ENCODE assay signal across 11 cellular contexts in genomic region chr6:11824986-11825385, GRCh38. TPM values are rescaled to one million over a fixed set of nuclear protein-coding genes. Genes with fewer than 3 reads are reported as not detected.
DNase-seq lines count a peak whose midpoint lies in the region; ATAC-seq and TF ChIP-seq lines count a peak whose summit lies in the region.
"Had no signal": no experiment of that assay in that cellular context is flagged by ENCODE, and none has a peak within 500 bp of the region (broad histone marks: within the 10 kb centered on the region; RNA-seq: fewer than 3 reads in every experiment).

No MANE protein-coding gene starts in this region.

- no peaks in the 10 kb centered on the region for H3K9me3 Mint-ChIP-seq in activated naive CD4-positive, alpha-beta T cell treated with anti-CD3 and anti-CD28 coated beads for 36 hours
- no peaks in the 10 kb centered on the region for H3K9me3 Mint-ChIP-seq in activated naive CD4-positive, alpha-beta T cell treated with anti-CD3 and anti-CD28 coated beads, Interleukin-2, amount 10 ng/mL, durations not matched to agents 7 days and 5 days
- no peaks in the 10 kb centered on the region for H3K9me3 Mint-ChIP-seq in HFFc6

- no peaks in the 10 kb centered on the region for H3K36me3 ChIP-seq in SJCRH30

- H3K27me3 ChIP-seq in SJCRH30, result no peaks in the 10 kb centered on the region

- H3K4me1 ChIP-seq in SJCRH30, result no peaks in the 10 kb centered on the region

- peak; percentile 56 for ATAC-seq in HG02763 (IDR thresholded peaks at IDR 0.05; ENCODE audit: unreplicated experiment)
- peak; percentile 94 for ATAC-seq in T-helper 17 cell
- peak; percentile 88 for ATAC-seq in stimulated activated naive CD8-positive, alpha-beta T cell treated with anti-CD3 and anti-CD28 coated beads, Interleukin-15, Interleukin-2, amounts not matched to agents 100 U/mL and 50 U/mL, for 24 hours

- peak; percentile 55 for DNase-seq in activated naive CD4-positive, alpha-beta T cell treated with anti-CD3 and anti-CD28 coated beads for 36 hours
- DNase-seq in activated naive CD4-positive, alpha-beta T cell treated with anti-CD3 and anti-CD28 coated beads, Interleukin-2, amount 10 ng/mL, durations not matched to agents 7 days and 5 days, result no peak
- DNase-seq in T-helper 17 cell (no peak), SJCRH30 (no peak), middle frontal gyrus (ENCODE audit: extremely low spot score, low spot score) (no peak), HFFc6 (no peak)
- DNase-seq in stimulated activated naive CD8-positive, alpha-beta T cell treated with anti-CD3 and anti-CD28 coated beads, Interleukin-15, Interleukin-2, amounts not matched to agents 100 U/mL and 50 U/mL, for 24 hours, result no peak
- DNase-seq: amniotic stem cell had no signal

- no peak for TF ChIP-seq CTCF in HFFc6 (IDR thresholded peaks at IDR 0.05)

- H3K4me1 Mint-ChIP-seq in activated naive CD4-positive, alpha-beta T cell treated with anti-CD3 and anti-CD28 coated beads for 36 hours (ENCODE audit: low read depth), result peaks cover 11% of the 10 kb centered on the region
- H3K4me1 Mint-ChIP-seq in activated naive CD4-positive, alpha-beta T cell treated with anti-CD3 and anti-CD28 coated beads, Interleukin-2, amount 10 ng/mL, durations not matched to agents 7 days and 5 days, result no peaks in the 10 kb centered on the region
- H3K4me1 Mint-ChIP-seq in T-helper 17 cell (peaks cover 15% of the 10 kb centered on the region), HFFc6 (ENCODE audit: low read depth) (peaks cover 8% of the 10 kb centered on the region)

- H3K4me3 ChIP-seq in SJCRH30, result no peak overlapping the region
- H3K4me3 ChIP-seq: skin epidermis had no signal

- no peak overlapping the region for H3K4me3 Mint-ChIP-seq in activated naive CD4-positive, alpha-beta T cell treated with anti-CD3 and anti-CD28 coated beads for 36 hours
- no peak overlapping the region for H3K4me3 Mint-ChIP-seq in activated naive CD4-positive, alpha-beta T cell treated with anti-CD3 and anti-CD28 coated beads, Interleukin-2, amount 10 ng/mL, durations not matched to agents 7 days and 5 days
- H3K4me3 Mint-ChIP-seq in T-helper 17 cell (no peak overlapping the region), HFFc6 (no peak overlapping the region)

- intact Hi-C loops in activated naive CD4-positive, alpha-beta T cell treated with anti-CD3 and anti-CD28 coated beads for 36 hours (cut with micrococcal nuclease), result loop anchor here (2.0 to 5.0 kb wide), 2 partner anchors 92 to 123 kb away; no protein-coding TSS in a partner anchor

- H3K36me3 Mint-ChIP-seq in activated naive CD4-positive, alpha-beta T cell treated with anti-CD3 and anti-CD28 coated beads for 36 hours (ENCODE audit: low read depth), result no peaks in the 10 kb centered on the region
- no peaks in the 10 kb centered on the region for H3K36me3 Mint-ChIP-seq in activated naive CD4-positive, alpha-beta T cell treated with anti-CD3 and anti-CD28 coated beads, Interleukin-2, amount 10 ng/mL, durations not matched to agents 7 days and 5 days
- H3K36me3 Mint-ChIP-seq in T-helper 17 cell (ENCODE audit: low read depth), result no peaks in the 10 kb centered on the region
- H3K36me3 Mint-ChIP-seq in HFFc6 (ENCODE audit: low read depth), result no peaks in the 10 kb centered on the region

- H3K27ac ChIP-seq in SJCRH30, result no peak overlapping the region
- H3K27ac ChIP-seq: HL-60, skin epidermis had no signal

- peak overlapping the region; percentile 65 for H3K27ac Mint-ChIP-seq in activated naive CD4-positive, alpha-beta T cell treated with anti-CD3 and anti-CD28 coated beads for 36 hours
- H3K27ac Mint-ChIP-seq in activated naive CD4-positive, alpha-beta T cell treated with anti-CD3 and anti-CD28 coated beads, Interleukin-2, amount 10 ng/mL, durations not matched to agents 7 days and 5 days, result no peak overlapping the region
- H3K27ac Mint-ChIP-seq in T-helper 17 cell (no peak overlapping the region), HFFc6 (no peak overlapping the region)

- no peaks in the 10 kb centered on the region for H3K9me3 ChIP-seq in T-helper 17 cell (ENCODE audit: control insufficient read depth, low read length, poor library complexity, severe bottlenecking)
- H3K9me3 ChIP-seq in SJCRH30 (replicated peaks), result no peaks in the 10 kb centered on the region

- CTCF ChIA-PET in activated naive CD4-positive, alpha-beta T cell treated with anti-CD3 and anti-CD28 coated beads for 36 hours (lab: Charles Lee), result interaction anchor here (0.6 to 0.8 kb wide), 3 partner anchors 33 to 465 kb away, joined by 3 read pairs; no protein-coding TSS in a partner anchor
- CTCF ChIA-PET in activated naive CD4-positive, alpha-beta T cell treated with anti-CD3 and anti-CD28 coated beads, Interleukin-2, amount 10 ng/mL, durations not matched to agents 7 days and 5 days (lab: Charles Lee), result no interaction called here

- no peaks in the 10 kb centered on the region for H3K27me3 Mint-ChIP-seq in activated naive CD4-positive, alpha-beta T cell treated with anti-CD3 and anti-CD28 coated beads for 36 hours (ENCODE audit: low read depth)
- no peaks in the 10 kb centered on the region for H3K27me3 Mint-ChIP-seq in activated naive CD4-positive, alpha-beta T cell treated with anti-CD3 and anti-CD28 coated beads, Interleukin-2, amount 10 ng/mL, durations not matched to agents 7 days and 5 days
- H3K27me3 Mint-ChIP-seq in T-helper 17 cell (peaks cover 21% of the 10 kb centered on the region), HFFc6 (ENCODE audit: insufficient read depth) (no peaks in the 10 kb centered on the region; the same call in 1 of the 2 replicates)

RNA-seq across cellular contexts. Expression of gene ADTRP, which starts 46.4 kb away (rescaled TPM):
- 10 to 100 TPM; 49.4 to 52.1 TPM for total RNA-seq in activated naive CD4-positive, alpha-beta T cell treated with anti-CD3 and anti-CD28 coated beads for 36 hours
- total RNA-seq in T-helper 17 cell, result 10 to 100 TPM; 24.6 to 43.4 TPM
- not detected in 2 replicates for total RNA-seq in SJCRH30 (2014; rRNA removed; shearing (Covaris generic))
- under 1 TPM; 0.24 to 0.99 (median 0.84) TPM for total RNA-seq in HFFc6 (2021; fragmentation: NEBNext Ultra II Directional; extraction: Animal tissue kit (Norgen Biotek cat#: 25700))

Comparison
In these comparisons a context has a peak if more than half of its experiments do, and no peak if none do; other contexts are left out.
1. RNA of gene ADTRP, which starts 46.4 kb away (total RNA-seq): 49.4 to 52.1 TPM in activated naive CD4-positive, alpha-beta T cell treated with anti-CD3 and anti-CD28 coated beads for 36 hours and 24.6 to 43.4 TPM in T-helper 17 cell; 0.24 to 0.99 TPM in HFFc6 and not detected in SJCRH30; every median in the first group is over 10 times any median in the second.
2. Peak in every context shown above with its lines, with median percentiles within 50 percentile points of each other: ATAC-seq.